Comparison of ENCODE assay signal across 12 cellular contexts in genomic region chr1:10730985-10731384, GRCh38.
DNase-seq lines count a peak whose midpoint lies in the region; ATAC-seq, FAIRE-seq and TF ChIP-seq lines count a peak whose summit lies in the region.
"Had no signal": no experiment of that assay in that cellular context is flagged by ENCODE, and none has a peak within 500 bp of the region (broad histone marks: within the 10 kb centered on the region; RNA-seq: fewer than 3 reads in every experiment).

No MANE protein-coding gene starts in this region.

- POLR2A ChIA-PET in K562 (lab: Yijun Ruan, JAX): interaction anchor here (0.7 to 1.4 kb wide), 4 partner anchors 13 to 1122 kb away, joined by 3 to 4 read pairs (median 4); no protein-coding TSS in a partner anchor

- H3K79me2 ChIP-seq in K562 (ENCODE audit: control insufficient read depth, insufficient read depth, low read length): no peaks in the 10 kb centered on the region
- H3K79me2 ChIP-seq: parathyroid adenoma had no signal

- BruUV-seq in K562 (replicated peaks; lab: Mats Ljungman, UMichigan): no TSS peak

- H3K4me3 ChIP-seq in K562: no peak overlapping the region
- H3K4me3 ChIP-seq in left lung: no peak overlapping the region
- no peak overlapping the region for H3K4me3 ChIP-seq in vagina

- in situ Hi-C loops in Caki2 (cut with HindIII; ENCODE audit: low pct_unique_long_range_greater_than_20kb, low sequenced_read_pairs) (no loop called here), K562 (cut with MboI) (no loop called here)

- TF ChIP-seq RAD21 in K562 (CRISPR knock-in tag; conservative IDR thresholded peaks at IDR 0.05 in 1 of 2, IDR thresholded peaks at IDR 0.05 in 1 of 2): no peak

- peaks cover 14% of the 10 kb centered on the region for H4K20me1 ChIP-seq in K562 (replicated peaks; ENCODE audit: control insufficient read depth, insufficient read depth, low read length)

- no peak overlapping the region for H2AFZ ChIP-seq in K562 (ENCODE audit: low read depth, low read length)
- H2AFZ ChIP-seq: parathyroid adenoma had no signal

- TF ChIP-seq EP300 in K562 (IDR thresholded peaks at IDR 0.05; ENCODE audit: low read length): no peak

- ATAC-seq in K562: no peak
- peak; percentile 27 for ATAC-seq in left lung

- no peak for TF ChIP-seq CTCF in K562 (IDR thresholded peaks at IDR 0.05 in 2 of 3, conservative IDR thresholded peaks at IDR 0.05 in 1 of 3; ENCODE audit: insufficient read depth in 2 of 3, low read depth in 1 of 3, low read length in 3 of 3)
- no peak for TF ChIP-seq CTCF in left lung (IDR thresholded peaks at IDR 0.05)
- no peak for TF ChIP-seq CTCF in vagina (IDR thresholded peaks at IDR 0.05)

- intact Hi-C loops in K562 (cut with micrococcal nuclease) (no loop called here), left lung (cut with DNase I) (no loop called here), vagina (cut with DNase I) (no loop called here), head of caudate nucleus (cut with DNase I) (no loop called here)

- H3K4me1 ChIP-seq in K562 (replicated peaks in 1 of 2; ENCODE audit: control insufficient read depth in 2 of 2, insufficient read depth in 2 of 2, low read length in 2 of 2) (peaks cover 0 to 3% of the 10 kb centered on the region in 2 experiments; a peak in 1 of 5 replicates), left lung (peaks cover 11% of the 10 kb centered on the region in 2 donors), vagina (peaks cover 19% of the 10 kb centered on the region)
- H3K4me1 ChIP-seq: parathyroid adenoma had no signal

- TF ChIP-seq POLR2A in K562 (conservative IDR thresholded peaks at IDR 0.05) (no peak), vagina (IDR thresholded peaks at IDR 0.05) (no peak)

- H3K27me3 ChIP-seq in K562 (ENCODE audit: control insufficient read depth in 2 of 2, insufficient read depth in 2 of 2, low read length in 2 of 2) (peaks cover 51 to 62% of the 10 kb centered on the region in 2 experiments), left lung (no peaks in the 10 kb centered on the region), vagina (no peaks in the 10 kb centered on the region)

- H3K9me3 ChIP-seq in K562 (replicated peaks; ENCODE audit: control insufficient read depth, insufficient read depth, low read depth, low read length): no peaks in the 10 kb centered on the region
- H3K9me3 ChIP-seq in left lung: no peaks in the 10 kb centered on the region
- H3K9me3 ChIP-seq in vagina: no peaks in the 10 kb centered on the region

- CTCF ChIA-PET in K562 (lab: Yijun Ruan, JAX; ENCODE audit: low intra/inter-chr PET ratio): no interaction called here

- 3% methylated on average over 7 of the region's 7 CpGs for WGBS in K562 (ENCODE audit: insufficient coverage, low coverage, missing lambda C conversion rate)

- H3K27ac ChIP-seq in K562 (ENCODE audit: extremely low read depth, low read depth, low read length) (no peak overlapping the region), left lung (peak overlapping the region in 1 of 2 donors; percentile 26), vagina (no peak overlapping the region)
- H3K27ac ChIP-seq: parathyroid adenoma had no signal

- H3K9me1 ChIP-seq in K562 (ENCODE audit: control insufficient read depth, insufficient read depth, low read length): no peaks in the 10 kb centered on the region

- H3K9ac ChIP-seq in K562 (ENCODE audit: insufficient read depth in 1 of 2, low read depth in 2 of 2, low read length in 2 of 2): no peak overlapping the region
- H3K9ac ChIP-seq: parathyroid adenoma had no signal

- H3K4me2 ChIP-seq in K562 (ENCODE audit: insufficient read depth, low read length): no peak overlapping the region

- FAIRE-seq in K562 (lab: Jason Lieb, UNC): no peak

- H3K36me3 ChIP-seq in K562 (ENCODE audit: control insufficient read depth, insufficient read depth, low read length) (no peaks in the 10 kb centered on the region), left lung (no peaks in the 10 kb centered on the region), vagina (no peaks in the 10 kb centered on the region)

- DNase-seq in Caki2 (ENCODE audit: low read depth) (peak; percentile 53), HT1080 (ENCODE audit: low read depth) (peak; percentile 62), K562 (ENCODE audit: extremely low read depth in 1 of 4, low spot score in 3 of 4) (no peak), left lung (no peak), vagina (ENCODE audit: extremely low spot score in 2 of 2) (no peak), head of caudate nucleus (no peak), NCI-H2171 treated with DMSO at 0.1 percent for 48 hours (lab: John Stamatoyannopoulos, UW) (no peak)
- no peak for DNase-seq in NK-92 treated with Interleukin-12 subunit alpha and Interleukin-12 subunit beta, amount 100 ng/mL, for 24 hours (lab: John Stamatoyannopoulos, UW)
- DNase-seq: activated gamma-delta T cell treated with Interleukin-2 at 50 U/mL for 16 hours, DND-41, NCI-H1105 treated with DMSO at 0.1 percent for 48 hours had no signal

TF ChIP-seq in K562, 482 proteins besides CTCF, POLR2A, EP300 and RAD21:
- TF ChIP-seq JUN (IDR thresholded peaks at IDR 0.05; ENCODE audit: borderline replicate concordance, low read depth, low read length) (0 out of 2 replicates have a peak, but pooled peaks have one; percentile 36), JUN (CRISPR knock-in tag; IDR thresholded peaks at IDR 0.05; ENCODE audit: borderline replicate concordance) (no peak), SRSF1 (IDR thresholded peaks at IDR 0.05; ENCODE audit: low read depth, low read length) (no peak), SNRNP70 (optimal IDR thresholded peaks at IDR 0.05; ENCODE audit: low read depth, low read length) (no peak), CEBPB (tag; IDR thresholded peaks at IDR 0.05) (0 out of 2 replicates have a peak, but pooled peaks have one; percentile 12), JUND (IDR thresholded peaks at IDR 0.05; ENCODE audit: borderline replicate concordance, low read depth, low read length) (peak; percentile 53; the same call in 1 of the 2 replicates), JUND (tag; IDR thresholded peaks at IDR 0.05; ENCODE audit: borderline replicate concordance, low read depth, low read length) (no peak; the same call in 2 of the 3 replicates), FOSL1 (tag; conservative IDR thresholded peaks at IDR 0.05) (peak; percentile 79), ZNF121 (CRISPR knock-in tag; conservative IDR thresholded peaks at IDR 0.05) (peak; percentile 85), ATF3 (IDR thresholded peaks at IDR 0.05) (peak; percentile 66; the same call in 1 of the 2 replicates), ATF3 (CRISPR knock-in tag; conservative IDR thresholded peaks at IDR 0.05) (no peak), CEBPG (CRISPR knock-in tag; IDR thresholded peaks at IDR 0.05) (no peak), CEBPG (tag; conservative IDR thresholded peaks at IDR 0.05 in 1 of 2, IDR thresholded peaks at IDR 0.05 in 1 of 2) (peak in 1 of 2 experiments; percentile 64; a peak in 2 of 4 replicates)
TF ChIP-seq in K562: peak in this region for 7.

Comparison
In these comparisons a context has a peak if more than half of its experiments do, and no peak if none do; other contexts are left out.
1. DNase-seq: peak in Caki2 (single experiment) and HT1080 (single experiment); none in K562 (0 of 4), left lung (0 of 2), vagina (0 of 2), head of caudate nucleus (0 of 42), NCI-H2171 treated with DMSO at 0.1 percent for 48 hours (single experiment) and NK-92 treated with Interleukin-12 subunit alpha and Interleukin-12 subunit beta, amount 100 ng/mL, for 24 hours (single experiment).